In genomic region chr1:87965193-87965592, GRCh38 we compare ENCODE assay signal across 34 cellular contexts.
"Had no signal": no experiment of that assay in that cellular context is flagged by ENCODE, and none has a peak within 500 bp of the region (broad histone marks: within the 10 kb centered on the region; RNA-seq: fewer than 3 reads in every experiment).

No MANE protein-coding gene starts in this region.

- H3K4me3 ChIP-seq: MG63 had no signal

- H3K27ac ChIP-seq: KMS-11 had no signal

- H3K27me3 ChIP-seq: MG63 had no signal

- H3K9ac ChIP-seq: KMS-11 had no signal

- DNase-seq: Karpas-422, Kasumi-1, MG63, MM.1S, MV-4-11, NCI-H1048, NCI-H1092, NCI-H1092 treated with DMSO at 0.1 percent for 48 hours, NCI-H1105, NCI-H1105 treated with DMSO at 0.1 percent for 48 hours, NCI-H1417, NCI-H1417 treated with DMSO at 0.1 percent for 48 hours, NCI-H1436, NCI-H1436 treated with DMSO at 0.1 percent for 48 hours, NCI-H146, NCI-H1694, NCI-H1694 treated with DMSO at 0.1 percent for 48 hours, NCI-H187, NCI-H1930, NCI-H2029, NCI-H2029 treated with DMSO at 0.1 percent for 48 hours, NCI-H2081, NCI-H2081 treated with DMSO at 0.1 percent for 48 hours, NCI-H2107, NCI-H2171, NCI-H2171 treated with DMSO at 0.1 percent for 48 hours, NCI-H2227 treated with DMSO at 0.1 percent for 48 hours, NCI-H226, NCI-H345, NCI-H446, NCI-H446 treated with DMSO at 0.1 percent for 48 hours, NCI-H510A, NCI-H510A treated with DMSO at 0.1 percent for 48 hours had no signal

- H3K4me2 ChIP-seq: KMS-11 had no signal

- H3K36me3 ChIP-seq: MG63 had no signal
